ENCODE assay signal across 1 cellular context in genomic region chrX:123835661-123836371, GRCh38.
TF ChIP-seq lines count a peak whose summit lies in the region.

No MANE protein-coding gene starts in this region.

TF ChIP-seq in HEK293, 187 proteins besides CTCF, POLR2A, EP300 and RAD21 (continued from another document):
- TF ChIP-seq ZNF133 (tag by site-specific recombination; IDR thresholded peaks at IDR 0.05) (no peak), ZNF621 (tag by site-specific recombination; IDR thresholded peaks at IDR 0.05) (no peak), ZBTB20 (tag by site-specific recombination; IDR thresholded peaks at IDR 0.05) (no peak), ZNF768 (tag by site-specific recombination; IDR thresholded peaks at IDR 0.05) (no peak), ZNF10 (tag by site-specific recombination; IDR thresholded peaks at IDR 0.05) (no peak), ZNF37A (tag by site-specific recombination; IDR thresholded peaks at IDR 0.05) (no peak), ZBTB48 (tag by site-specific recombination; IDR thresholded peaks at IDR 0.05) (no peak), ZNF394 (tag by site-specific recombination; IDR thresholded peaks at IDR 0.05; ENCODE audit: borderline replicate concordance) (peak; percentile 28; the same call in 1 of the 2 replicates), ZNF19 (tag by site-specific recombination; IDR thresholded peaks at IDR 0.05; ENCODE audit: low read depth) (no peak), ZNF707 (tag by site-specific recombination; IDR thresholded peaks at IDR 0.05) (no peak), ZNF530 (tag by site-specific recombination; IDR thresholded peaks at IDR 0.05; ENCODE audit: low read depth) (peak; percentile 88; the same call in 1 of the 2 replicates), ZNF76 (tag by site-specific recombination; IDR thresholded peaks at IDR 0.05; ENCODE audit: borderline replicate concordance, low read depth) (no peak), ZNF596 (tag by site-specific recombination; IDR thresholded peaks at IDR 0.05) (no peak), IKZF3 (tag by site-specific recombination; IDR thresholded peaks at IDR 0.05) (no peak), INSM2 (tag by site-specific recombination; IDR thresholded peaks at IDR 0.05) (no peak), TSHZ1 (tag by site-specific recombination; IDR thresholded peaks at IDR 0.05; ENCODE audit: borderline replicate concordance) (no peak)
- TF ChIP-seq, protein P1, sequence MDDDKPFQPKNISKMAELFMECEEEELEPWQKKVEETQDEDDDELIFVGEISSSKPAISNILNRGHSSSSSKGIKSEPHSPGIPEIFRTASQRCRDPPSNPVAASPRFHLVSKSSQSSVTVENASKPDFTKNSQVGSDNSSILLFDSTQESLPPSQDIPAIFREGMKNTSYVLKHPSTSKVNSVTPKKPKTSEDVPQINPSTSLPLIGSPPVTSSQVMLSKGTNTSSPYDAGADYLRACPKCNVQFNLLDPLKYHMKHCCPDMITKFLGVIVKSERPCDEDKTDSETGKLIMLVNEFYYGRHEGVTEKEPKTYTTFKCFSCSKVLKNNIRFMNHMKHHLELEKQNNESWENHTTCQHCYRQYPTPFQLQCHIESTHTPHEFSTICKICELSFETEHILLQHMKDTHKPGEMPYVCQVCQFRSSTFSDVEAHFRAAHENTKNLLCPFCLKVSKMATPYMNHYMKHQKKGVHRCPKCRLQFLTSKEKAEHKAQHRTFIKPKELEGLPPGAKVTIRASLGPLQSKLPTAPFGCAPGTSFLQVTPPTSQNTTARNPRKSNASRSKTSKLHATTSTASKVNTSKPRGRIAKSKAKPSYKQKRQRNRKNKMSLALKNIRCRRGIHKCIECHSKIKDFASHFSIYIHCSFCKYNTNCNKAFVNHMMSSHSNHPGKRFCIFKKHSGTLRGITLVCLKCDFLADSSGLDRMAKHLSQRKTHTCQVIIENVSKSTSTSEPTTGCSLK (tag by site-specific recombination; IDR thresholded peaks at IDR 0.05) = no peak
- TF ChIP-seq, protein P2, sequence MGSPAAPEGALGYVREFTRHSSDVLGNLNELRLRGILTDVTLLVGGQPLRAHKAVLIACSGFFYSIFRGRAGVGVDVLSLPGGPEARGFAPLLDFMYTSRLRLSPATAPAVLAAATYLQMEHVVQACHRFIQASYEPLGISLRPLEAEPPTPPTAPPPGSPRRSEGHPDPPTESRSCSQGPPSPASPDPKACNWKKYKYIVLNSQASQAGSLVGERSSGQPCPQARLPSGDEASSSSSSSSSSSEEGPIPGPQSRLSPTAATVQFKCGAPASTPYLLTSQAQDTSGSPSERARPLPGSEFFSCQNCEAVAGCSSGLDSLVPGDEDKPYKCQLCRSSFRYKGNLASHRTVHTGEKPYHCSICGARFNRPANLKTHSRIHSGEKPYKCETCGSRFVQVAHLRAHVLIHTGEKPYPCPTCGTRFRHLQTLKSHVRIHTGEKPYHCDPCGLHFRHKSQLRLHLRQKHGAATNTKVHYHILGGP (tag by site-specific recombination; IDR thresholded peaks at IDR 0.05) = no peak
- TF ChIP-seq, protein P3, sequence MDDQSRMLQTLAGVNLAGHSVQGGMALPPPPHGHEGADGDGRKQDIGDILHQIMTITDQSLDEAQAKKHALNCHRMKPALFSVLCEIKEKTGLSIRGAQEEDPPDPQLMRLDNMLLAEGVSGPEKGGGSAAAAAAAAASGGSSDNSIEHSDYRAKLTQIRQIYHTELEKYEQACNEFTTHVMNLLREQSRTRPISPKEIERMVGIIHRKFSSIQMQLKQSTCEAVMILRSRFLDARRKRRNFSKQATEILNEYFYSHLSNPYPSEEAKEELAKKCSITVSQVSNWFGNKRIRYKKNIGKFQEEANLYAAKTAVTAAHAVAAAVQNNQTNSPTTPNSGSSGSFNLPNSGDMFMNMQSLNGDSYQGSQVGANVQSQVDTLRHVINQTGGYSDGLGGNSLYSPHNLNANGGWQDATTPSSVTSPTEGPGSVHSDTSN (CRISPR knock-in tag; IDR thresholded peaks at IDR 0.05) = no peak
- TF ChIP-seq, protein P4, sequence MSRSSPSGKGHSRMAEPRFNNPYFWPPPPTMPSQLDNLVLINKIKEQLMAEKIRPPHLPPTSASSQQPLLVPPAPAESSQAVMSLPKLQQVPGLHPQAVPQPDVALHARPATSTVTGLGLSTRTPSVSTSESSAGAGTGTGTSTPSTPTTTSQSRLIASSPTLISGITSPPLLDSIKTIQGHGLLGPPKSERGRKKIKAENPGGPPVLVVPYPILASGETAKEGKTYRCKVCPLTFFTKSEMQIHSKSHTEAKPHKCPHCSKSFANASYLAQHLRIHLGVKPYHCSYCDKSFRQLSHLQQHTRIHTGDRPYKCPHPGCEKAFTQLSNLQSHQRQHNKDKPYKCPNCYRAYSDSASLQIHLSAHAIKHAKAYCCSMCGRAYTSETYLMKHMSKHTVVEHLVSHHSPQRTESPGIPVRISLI (tag by site-specific recombination; IDR thresholded peaks at IDR 0.05) = peak; percentile 85; the same call in 1 of the 2 replicates
- TF ChIP-seq, protein P5, sequence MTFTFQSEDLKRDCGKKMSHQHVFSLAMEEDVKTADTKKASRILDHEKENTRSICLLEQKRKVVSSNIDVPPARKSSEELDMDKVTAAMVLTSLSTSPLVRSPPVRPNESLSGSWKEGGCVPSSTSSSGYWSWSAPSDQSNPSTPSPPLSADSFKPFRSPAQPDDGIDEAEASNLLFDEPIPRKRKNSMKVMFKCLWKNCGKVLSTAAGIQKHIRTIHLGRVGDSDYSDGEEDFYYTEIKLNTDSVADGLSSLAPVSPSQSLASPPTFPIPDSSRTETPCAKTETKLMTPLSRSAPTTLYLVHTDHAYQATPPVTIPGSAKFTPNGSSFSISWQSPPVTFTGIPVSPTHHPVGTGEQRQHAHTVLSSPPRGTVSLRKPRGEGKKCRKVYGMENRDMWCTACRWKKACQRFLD (tag by site-specific recombination; IDR thresholded peaks at IDR 0.05) = no peak
